1 cellular context compared by ENCODE assay signal in the genomic region with DNA sequence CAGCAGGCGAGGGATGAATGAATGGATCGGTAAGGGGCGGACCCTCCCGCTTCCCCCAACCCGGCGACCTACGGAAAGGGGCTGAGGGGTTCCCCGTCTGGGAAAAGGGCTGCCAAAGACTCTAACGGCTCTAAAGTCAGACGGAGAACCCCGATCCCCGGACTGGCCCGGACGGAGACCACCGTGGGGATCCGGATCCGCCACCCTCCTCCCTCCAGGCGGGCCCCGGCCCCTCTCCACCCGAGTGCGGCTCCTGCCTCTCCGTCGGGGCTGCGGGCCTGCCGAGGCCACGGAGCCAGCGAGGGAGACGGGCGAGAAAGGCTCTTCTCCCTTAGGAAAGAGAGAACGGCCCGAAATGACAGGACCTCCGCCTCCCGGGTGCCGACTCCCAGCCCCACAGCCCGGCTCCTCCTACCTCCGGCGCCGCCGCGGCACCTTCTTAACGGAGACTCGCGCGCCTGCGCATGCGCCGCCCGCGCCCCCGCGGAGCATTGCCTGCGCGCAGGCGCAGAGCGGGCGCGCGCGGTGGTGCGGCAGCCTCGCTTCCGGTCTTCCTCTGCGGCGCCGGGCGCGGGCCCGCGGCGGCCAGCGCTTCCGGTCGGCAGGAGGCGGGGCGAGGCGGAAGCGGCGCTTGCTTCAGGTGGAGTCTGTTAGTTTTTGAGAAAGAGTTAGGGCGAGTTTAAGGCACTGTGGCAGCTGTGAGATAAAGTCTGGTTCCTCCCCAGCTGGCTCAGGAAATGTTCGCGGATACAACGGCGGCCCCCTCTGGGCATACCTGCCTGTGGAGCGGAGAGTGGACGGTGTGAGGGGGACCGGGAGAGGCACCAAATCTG.
TF ChIP-seq lines count a peak whose summit lies in the region.

A gene with protein sequence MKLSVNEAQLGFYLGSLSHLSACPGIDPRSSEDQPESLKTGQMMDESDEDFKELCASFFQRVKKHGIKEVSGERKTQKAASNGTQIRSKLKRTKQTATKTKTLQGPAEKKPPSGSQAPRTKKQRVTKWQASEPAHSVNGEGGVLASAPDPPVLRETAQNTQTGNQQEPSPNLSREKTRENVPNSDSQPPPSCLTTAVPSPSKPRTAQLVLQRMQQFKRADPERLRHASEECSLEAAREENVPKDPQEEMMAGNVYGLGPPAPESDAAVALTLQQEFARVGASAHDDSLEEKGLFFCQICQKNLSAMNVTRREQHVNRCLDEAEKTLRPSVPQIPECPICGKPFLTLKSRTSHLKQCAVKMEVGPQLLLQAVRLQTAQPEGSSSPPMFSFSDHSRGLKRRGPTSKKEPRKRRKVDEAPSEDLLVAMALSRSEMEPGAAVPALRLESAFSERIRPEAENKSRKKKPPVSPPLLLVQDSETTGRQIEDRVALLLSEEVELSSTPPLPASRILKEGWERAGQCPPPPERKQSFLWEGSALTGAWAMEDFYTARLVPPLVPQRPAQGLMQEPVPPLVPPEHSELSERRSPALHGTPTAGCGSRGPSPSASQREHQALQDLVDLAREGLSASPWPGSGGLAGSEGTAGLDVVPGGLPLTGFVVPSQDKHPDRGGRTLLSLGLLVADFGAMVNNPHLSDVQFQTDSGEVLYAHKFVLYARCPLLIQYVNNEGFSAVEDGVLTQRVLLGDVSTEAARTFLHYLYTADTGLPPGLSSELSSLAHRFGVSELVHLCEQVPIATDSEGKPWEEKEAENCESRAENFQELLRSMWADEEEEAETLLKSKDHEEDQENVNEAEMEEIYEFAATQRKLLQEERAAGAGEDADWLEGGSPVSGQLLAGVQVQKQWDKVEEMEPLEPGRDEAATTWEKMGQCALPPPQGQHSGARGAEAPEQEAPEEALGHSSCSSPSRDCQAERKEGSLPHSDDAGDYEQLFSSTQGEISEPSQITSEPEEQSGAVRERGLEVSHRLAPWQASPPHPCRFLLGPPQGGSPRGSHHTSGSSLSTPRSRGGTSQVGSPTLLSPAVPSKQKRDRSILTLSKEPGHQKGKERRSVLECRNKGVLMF (N-terminal part only) (minus strand): TSS at position 462 of the 833 bp plus-strand sequence. CDS start 2,642 bp downstream, outside the sequence.

TF ChIP-seq in K562, 482 proteins besides CTCF, POLR2A, EP300 and RAD21 (continues in another document):
- TF ChIP-seq, protein P1, sequence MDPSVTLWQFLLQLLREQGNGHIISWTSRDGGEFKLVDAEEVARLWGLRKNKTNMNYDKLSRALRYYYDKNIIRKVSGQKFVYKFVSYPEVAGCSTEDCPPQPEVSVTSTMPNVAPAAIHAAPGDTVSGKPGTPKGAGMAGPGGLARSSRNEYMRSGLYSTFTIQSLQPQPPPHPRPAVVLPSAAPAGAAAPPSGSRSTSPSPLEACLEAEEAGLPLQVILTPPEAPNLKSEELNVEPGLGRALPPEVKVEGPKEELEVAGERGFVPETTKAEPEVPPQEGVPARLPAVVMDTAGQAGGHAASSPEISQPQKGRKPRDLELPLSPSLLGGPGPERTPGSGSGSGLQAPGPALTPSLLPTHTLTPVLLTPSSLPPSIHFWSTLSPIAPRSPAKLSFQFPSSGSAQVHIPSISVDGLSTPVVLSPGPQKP (CRISPR knock-in tag; IDR thresholded peaks at IDR 0.05), result no peak
- TF ChIP-seq NR2F6 (CRISPR knock-in tag; IDR thresholded peaks at IDR 0.05) (no peak), ZNF431 (CRISPR knock-in tag; IDR thresholded peaks at IDR 0.05) (no peak), ZNF174 (CRISPR knock-in tag; IDR thresholded peaks at IDR 0.05) (no peak), ZKSCAN3 (CRISPR knock-in tag; IDR thresholded peaks at IDR 0.05) (no peak), RBFOX2 (IDR thresholded peaks at IDR 0.05; ENCODE audit: low read depth, low read length) (peak; percentile 85), MAZ (CRISPR knock-in tag; conservative IDR thresholded peaks at IDR 0.05 in 1 of 2, IDR thresholded peaks at IDR 0.05 in 1 of 2) (peak in 1 of 2 experiments; percentile 58; a peak in 2 of 4 replicates), TEAD4 (IDR thresholded peaks at IDR 0.05; ENCODE audit: low read length) (no peak), TEAD4 (CRISPR knock-in tag; IDR thresholded peaks at IDR 0.05; ENCODE audit: borderline replicate concordance) (no peak), CREM (IDR thresholded peaks at IDR 0.05; ENCODE audit: low read depth) (peak; percentile 4; the same call in 1 of the 2 replicates), PCBP2 (IDR thresholded peaks at IDR 0.05; ENCODE audit: low read depth, low read length, poor library complexity, severe bottlenecking) (no peak), MEIS2 (IDR thresholded peaks at IDR 0.05; ENCODE audit: partially characterized antibody) (peak; percentile 99), ZKSCAN1 (IDR thresholded peaks at IDR 0.05; ENCODE audit: low read depth, low read length) (no peak), ATF1 (CRISPR knock-in tag; IDR thresholded peaks at IDR 0.05) (no peak), ATF1 (tag; IDR thresholded peaks at IDR 0.05) (no peak), SMAD4 (CRISPR knock-in tag; conservative IDR thresholded peaks at IDR 0.05) (peak; percentile 42; the same call in 1 of the 2 replicates)
- TF ChIP-seq, protein P2, sequence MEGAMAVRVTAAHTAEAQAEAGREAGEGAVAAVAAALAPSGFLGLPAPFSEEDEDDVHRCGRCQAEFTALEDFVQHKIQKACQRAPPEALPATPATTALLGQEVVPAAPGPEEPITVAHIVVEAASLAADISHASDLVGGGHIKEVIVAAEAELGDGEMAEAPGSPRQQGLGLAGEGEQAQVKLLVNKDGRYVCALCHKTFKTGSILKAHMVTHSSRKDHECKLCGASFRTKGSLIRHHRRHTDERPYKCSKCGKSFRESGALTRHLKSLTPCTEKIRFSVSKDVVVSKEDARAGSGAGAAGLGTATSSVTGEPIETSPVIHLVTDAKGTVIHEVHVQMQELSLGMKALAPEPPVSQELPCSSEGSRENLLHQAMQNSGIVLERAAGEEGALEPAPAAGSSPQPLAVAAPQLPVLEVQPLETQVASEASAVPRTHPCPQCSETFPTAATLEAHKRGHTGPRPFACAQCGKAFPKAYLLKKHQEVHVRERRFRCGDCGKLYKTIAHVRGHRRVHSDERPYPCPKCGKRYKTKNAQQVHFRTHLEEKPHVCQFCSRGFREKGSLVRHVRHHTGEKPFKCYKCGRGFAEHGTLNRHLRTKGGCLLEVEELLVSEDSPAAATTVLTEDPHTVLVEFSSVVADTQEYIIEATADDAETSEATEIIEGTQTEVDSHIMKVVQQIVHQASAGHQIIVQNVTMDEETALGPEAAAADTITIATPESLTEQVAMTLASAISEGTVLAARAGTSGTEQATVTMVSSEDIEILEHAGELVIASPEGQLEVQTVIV (CRISPR knock-in tag; IDR thresholded peaks at IDR 0.05; ENCODE audit: borderline replicate concordance), result no peak
- TF ChIP-seq, protein P3, sequence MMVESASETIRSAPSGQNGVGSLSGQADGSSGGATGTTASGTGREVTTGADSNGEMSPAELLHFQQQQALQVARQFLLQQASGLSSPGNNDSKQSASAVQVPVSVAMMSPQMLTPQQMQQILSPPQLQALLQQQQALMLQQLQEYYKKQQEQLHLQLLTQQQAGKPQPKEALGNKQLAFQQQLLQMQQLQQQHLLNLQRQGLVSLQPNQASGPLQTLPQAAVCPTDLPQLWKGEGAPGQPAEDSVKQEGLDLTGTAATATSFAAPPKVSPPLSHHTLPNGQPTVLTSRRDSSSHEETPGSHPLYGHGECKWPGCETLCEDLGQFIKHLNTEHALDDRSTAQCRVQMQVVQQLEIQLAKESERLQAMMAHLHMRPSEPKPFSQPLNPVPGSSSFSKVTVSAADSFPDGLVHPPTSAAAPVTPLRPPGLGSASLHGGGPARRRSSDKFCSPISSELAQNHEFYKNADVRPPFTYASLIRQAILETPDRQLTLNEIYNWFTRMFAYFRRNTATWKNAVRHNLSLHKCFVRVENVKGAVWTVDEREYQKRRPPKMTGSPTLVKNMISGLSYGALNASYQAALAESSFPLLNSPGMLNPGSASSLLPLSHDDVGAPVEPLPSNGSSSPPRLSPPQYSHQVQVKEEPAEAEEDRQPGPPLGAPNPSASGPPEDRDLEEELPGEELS (CRISPR knock-in tag; IDR thresholded peaks at IDR 0.05; ENCODE audit: borderline replicate concordance), result peak; percentile 36; the same call in 1 of the 2 replicates
- TF ChIP-seq, protein P4, sequence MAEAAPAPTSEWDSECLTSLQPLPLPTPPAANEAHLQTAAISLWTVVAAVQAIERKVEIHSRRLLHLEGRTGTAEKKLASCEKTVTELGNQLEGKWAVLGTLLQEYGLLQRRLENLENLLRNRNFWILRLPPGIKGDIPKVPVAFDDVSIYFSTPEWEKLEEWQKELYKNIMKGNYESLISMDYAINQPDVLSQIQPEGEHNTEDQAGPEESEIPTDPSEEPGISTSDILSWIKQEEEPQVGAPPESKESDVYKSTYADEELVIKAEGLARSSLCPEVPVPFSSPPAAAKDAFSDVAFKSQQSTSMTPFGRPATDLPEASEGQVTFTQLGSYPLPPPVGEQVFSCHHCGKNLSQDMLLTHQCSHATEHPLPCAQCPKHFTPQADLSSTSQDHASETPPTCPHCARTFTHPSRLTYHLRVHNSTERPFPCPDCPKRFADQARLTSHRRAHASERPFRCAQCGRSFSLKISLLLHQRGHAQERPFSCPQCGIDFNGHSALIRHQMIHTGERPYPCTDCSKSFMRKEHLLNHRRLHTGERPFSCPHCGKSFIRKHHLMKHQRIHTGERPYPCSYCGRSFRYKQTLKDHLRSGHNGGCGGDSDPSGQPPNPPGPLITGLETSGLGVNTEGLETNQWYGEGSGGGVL (CRISPR knock-in tag; IDR thresholded peaks at IDR 0.05), result no peak
- TF ChIP-seq, protein P5, sequence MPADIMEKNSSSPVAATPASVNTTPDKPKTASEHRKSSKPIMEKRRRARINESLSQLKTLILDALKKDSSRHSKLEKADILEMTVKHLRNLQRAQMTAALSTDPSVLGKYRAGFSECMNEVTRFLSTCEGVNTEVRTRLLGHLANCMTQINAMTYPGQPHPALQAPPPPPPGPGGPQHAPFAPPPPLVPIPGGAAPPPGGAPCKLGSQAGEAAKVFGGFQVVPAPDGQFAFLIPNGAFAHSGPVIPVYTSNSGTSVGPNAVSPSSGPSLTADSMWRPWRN (IDR thresholded peaks at IDR 0.05; ENCODE audit: low read depth), result no peak
- TF ChIP-seq, protein P6, sequence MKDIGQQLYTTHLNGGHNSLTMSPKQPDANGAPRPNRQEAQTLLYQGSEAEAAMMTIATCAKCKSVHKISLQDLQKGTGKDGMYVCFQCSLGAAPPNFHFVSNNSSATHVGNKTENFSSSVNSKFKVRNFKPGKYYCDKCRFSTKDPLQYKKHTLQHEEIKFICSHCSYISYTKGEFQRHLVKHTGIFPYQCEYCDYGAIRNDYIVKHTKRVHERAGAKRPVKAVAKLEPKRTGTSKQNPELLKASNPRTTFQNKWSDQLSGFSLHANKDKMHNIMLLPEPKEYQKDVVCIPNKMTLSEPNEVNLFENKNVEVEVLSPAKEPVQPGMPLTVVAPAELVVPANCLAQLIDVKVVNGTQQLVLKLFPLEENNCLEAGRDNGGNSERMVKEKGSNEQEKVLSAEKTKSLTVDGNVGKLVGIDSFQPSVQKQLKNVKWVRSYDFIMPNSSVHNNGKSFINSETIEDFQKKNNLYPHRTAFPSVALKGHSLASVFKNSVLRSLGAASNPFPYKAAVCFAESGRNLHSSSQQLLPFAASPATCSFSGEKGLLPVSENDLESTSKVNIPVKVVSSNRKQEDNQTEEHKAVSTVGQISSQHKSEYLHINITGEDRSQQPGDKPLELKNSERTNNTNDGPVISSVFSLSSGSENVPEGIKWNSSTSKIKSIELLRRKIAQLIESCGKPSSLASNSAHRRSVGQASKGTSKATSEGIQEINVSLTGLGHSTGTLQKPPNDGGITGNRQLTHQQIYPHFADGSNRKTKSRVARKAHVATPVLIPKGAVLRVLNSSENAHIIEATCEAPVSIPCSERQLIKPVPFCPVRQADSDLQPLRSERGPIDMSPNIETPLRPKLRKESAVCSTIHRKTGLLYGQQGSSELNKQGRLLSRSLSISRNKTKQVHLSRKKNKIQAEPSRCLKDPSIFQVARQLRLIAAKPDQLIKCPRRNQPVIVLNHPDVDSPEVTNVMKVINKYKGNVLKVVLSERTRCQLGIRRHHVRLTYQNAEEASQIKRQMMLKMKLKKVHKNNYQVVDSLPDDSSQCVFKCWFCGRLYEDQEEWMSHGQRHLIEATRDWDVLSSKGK (CRISPR knock-in tag; IDR thresholded peaks at IDR 0.05), result no peak
- TF ChIP-seq, protein P7, sequence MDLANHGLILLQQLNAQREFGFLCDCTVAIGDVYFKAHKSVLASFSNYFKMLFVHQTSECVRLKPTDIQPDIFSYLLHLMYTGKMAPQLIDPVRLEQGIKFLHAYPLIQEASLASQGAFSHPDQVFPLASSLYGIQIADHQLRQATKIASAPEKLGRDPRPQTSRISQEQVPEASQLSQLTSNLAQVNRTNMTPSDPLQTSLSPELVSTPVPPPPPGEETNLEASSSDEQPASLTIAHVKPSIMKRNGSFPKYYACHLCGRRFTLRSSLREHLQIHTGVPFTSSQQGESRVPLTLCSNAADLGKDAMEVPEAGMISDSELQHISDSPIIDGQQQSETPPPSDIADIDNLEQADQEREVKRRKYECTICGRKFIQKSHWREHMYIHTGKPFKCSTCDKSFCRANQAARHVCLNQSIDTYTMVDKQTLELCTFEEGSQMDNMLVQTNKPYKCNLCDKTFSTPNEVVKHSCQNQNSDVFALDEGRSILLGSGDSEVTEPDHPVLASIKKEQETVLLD (IDR thresholded peaks at IDR 0.05), result peak; percentile 85
- TF ChIP-seq, protein P8, sequence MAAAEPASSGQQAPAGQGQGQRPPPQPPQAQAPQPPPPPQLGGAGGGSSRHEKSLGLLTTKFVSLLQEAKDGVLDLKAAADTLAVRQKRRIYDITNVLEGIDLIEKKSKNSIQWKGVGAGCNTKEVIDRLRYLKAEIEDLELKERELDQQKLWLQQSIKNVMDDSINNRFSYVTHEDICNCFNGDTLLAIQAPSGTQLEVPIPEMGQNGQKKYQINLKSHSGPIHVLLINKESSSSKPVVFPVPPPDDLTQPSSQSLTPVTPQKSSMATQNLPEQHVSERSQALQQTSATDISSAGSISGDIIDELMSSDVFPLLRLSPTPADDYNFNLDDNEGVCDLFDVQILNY (CRISPR knock-in tag; IDR thresholded peaks at IDR 0.05), result no peak
- TF ChIP-seq, protein P9, sequence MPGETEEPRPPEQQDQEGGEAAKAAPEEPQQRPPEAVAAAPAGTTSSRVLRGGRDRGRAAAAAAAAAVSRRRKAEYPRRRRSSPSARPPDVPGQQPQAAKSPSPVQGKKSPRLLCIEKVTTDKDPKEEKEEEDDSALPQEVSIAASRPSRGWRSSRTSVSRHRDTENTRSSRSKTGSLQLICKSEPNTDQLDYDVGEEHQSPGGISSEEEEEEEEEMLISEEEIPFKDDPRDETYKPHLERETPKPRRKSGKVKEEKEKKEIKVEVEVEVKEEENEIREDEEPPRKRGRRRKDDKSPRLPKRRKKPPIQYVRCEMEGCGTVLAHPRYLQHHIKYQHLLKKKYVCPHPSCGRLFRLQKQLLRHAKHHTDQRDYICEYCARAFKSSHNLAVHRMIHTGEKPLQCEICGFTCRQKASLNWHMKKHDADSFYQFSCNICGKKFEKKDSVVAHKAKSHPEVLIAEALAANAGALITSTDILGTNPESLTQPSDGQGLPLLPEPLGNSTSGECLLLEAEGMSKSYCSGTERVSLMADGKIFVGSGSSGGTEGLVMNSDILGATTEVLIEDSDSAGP (CRISPR knock-in tag; IDR thresholded peaks at IDR 0.05), result no peak
